28 cellular contexts compared by ENCODE assay signal in the genomic region with DNA sequence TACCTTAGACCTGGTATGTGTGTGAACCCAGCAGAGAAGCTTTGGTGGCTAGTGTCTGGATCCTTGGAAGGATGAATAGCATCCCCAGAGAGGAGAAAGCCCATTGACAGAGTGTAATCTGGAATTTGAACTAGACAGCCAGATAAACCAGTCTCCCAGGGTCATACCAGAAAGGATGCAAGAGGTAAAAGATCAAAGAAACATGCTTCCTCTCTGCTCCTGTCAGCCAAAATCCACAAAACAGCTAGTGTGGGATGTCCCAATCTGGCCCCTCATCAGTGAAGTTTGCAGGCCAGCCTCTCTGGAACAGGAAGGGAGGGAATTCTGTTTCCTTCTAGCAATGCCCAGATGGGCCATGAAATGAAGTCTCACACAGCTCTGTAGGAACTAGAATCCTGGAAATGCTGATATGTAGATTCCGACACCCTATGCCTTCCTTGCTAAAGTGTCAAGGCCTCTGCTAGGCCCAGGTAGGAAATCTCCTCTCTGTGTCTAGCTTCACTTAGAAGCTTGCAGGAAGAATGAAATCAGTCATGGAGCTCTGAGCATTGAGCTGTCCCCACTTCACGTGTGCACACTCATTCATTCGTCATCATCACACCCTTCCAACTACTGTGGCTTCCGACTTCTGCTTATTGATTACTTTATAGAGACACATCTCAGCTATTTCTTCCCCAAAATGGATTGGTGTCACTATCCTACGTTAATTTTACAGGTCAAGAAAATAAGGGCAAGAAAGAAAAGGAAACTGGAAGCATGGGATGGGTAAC. TPM values are rescaled to one million over a fixed set of nuclear protein-coding genes. Genes with fewer than 3 reads are reported as not detected.
DNase-seq lines count a peak whose midpoint lies in the region; ATAC-seq, FAIRE-seq and TF ChIP-seq lines count a peak whose summit lies in the region.
"Had no signal": no experiment of that assay in that cellular context is flagged by ENCODE, and none has a peak within 500 bp of the region (broad histone marks: within the 10 kb centered on the region; RNA-seq: fewer than 3 reads in every experiment).

No MANE protein-coding gene starts in this region.

- H3K4me1 ChIP-seq in heart right ventricle = no peaks in the 10 kb centered on the region
- H3K4me1 ChIP-seq: suprapubic skin had no signal

- TF ChIP-seq CTCF in heart right ventricle (IDR thresholded peaks at IDR 0.05) = no peak
- TF ChIP-seq CTCF in bronchial epithelial cell (IDR thresholded peaks at IDR 0.05; ENCODE audit: insufficient read depth, low read length, severe bottlenecking) = no peak

- H3K9me3 ChIP-seq in heart right ventricle = no peaks in the 10 kb centered on the region
- H3K9me3 ChIP-seq: heart left ventricle, SJSA1, suprapubic skin had no signal

- no peak for FAIRE-seq in bronchial epithelial cell (lab: Jason Lieb, UNC)
- FAIRE-seq: K562 had no signal

- DNase-seq in heart right ventricle = no peak
- DNase-seq in left cardiac atrium = no peak
- DNase-seq in bronchial epithelial cell (ENCODE audit: low read depth) = peak; percentile 43
- peak; percentile 24 for DNase-seq in kidney tubule cell (ENCODE audit: low spot score)
- no peak for DNase-seq in stimulated activated CD8-positive, alpha-beta memory T cell treated with anti-CD3 and anti-CD28 coated beads, Interleukin-4, amount 100 ng/mL, for 48 hours
- DNase-seq in caudate nucleus (lab: John Stamatoyannopoulos, UW) = no peak
- DNase-seq in NCI-H2171 treated with DMSO at 0.1 percent for 48 hours (lab: John Stamatoyannopoulos, UW) = no peak
- DNase-seq in activated T-cell treated with anti-CD3 and anti-CD28 coated beads for 4 hours = no peak
- DNase-seq: activated effector memory CD4-positive, alpha-beta T cell treated with anti-CD3 and anti-CD28 coated beads, Interleukin-2, amount 50 U/mL, for 16 hours; activated naive CD8-positive, alpha-beta T cell treated with anti-CD3 and anti-CD28 coated beads, Interleukin-2, amount 10 ng/mL, durations not matched to agents 7 days and 5 days; AML-193; CD4-positive, alpha-beta memory T cell; dorsolateral prefrontal cortex; GOT3; heart left ventricle; left colon; NCI-H1105; NCI-H187 treated with DMSO at 0.1 percent for 48 hours; NCI-H524 treated with DMSO at 0.1 percent for 48 hours; posterior cingulate gyrus; right cardiac atrium; RPMI8226; stimulated activated CD4-positive, alpha-beta T cell treated with anti-CD3 and anti-CD28 coated beads, Interleukin-12 subunit alpha, Interleukin-12 subunit beta, amount 100 ng/mL, for 4 hours; stimulated activated CD4-positive, alpha-beta T cell treated with anti-CD3 and anti-CD28 coated beads, Interleukin-4, amount 100 ng/mL, for 24 hours had no signal

- WGBS in heart right ventricle, 2 donors = 71 to 74% methylated on average over 5 of the region's 5 CpGs

- ATAC-seq in heart right ventricle (peak in 6 of 8 donors; percentile 29 to 72 (median 42)), left cardiac atrium (no peak)
- ATAC-seq: K562; left colon; right cardiac atrium; stimulated activated memory B cell treated with anti-CD40 and anti-IgM and Interleukin-4, amounts not matched to agents 10 μg/mL and 1 μg/mL and 100 μg/mL, for 72 hours had no signal

- H3K36me3 ChIP-seq in heart right ventricle (no peaks in the 10 kb centered on the region), bronchial epithelial cell (ENCODE audit: control insufficient read depth, insufficient read depth, low read length) (no peaks in the 10 kb centered on the region)
- H3K36me3 ChIP-seq: heart left ventricle, suprapubic skin had no signal

- H3K4me3 ChIP-seq in heart right ventricle = no peak overlapping the region
- no peak overlapping the region for H3K4me3 ChIP-seq in bronchial epithelial cell (ENCODE audit: low read depth, low read length)
- H3K4me3 ChIP-seq: dorsolateral prefrontal cortex, heart left ventricle, K562, SJSA1, suprapubic skin had no signal

- intact Hi-C loops in heart right ventricle (cut with DNase I) (loop anchor here in 1 of 10 donors (1.0 kb wide), 1 partner anchor 22 kb away; no protein-coding TSS in a partner anchor), left cardiac atrium (cut with DNase I) (no loop called here)

- H3K27ac ChIP-seq in heart right ventricle = no peak overlapping the region
- no peak overlapping the region for H3K27ac ChIP-seq in caudate nucleus (ENCODE audit: low read depth, low read length)
- H3K27ac ChIP-seq: dorsolateral prefrontal cortex, heart left ventricle, SJSA1, suprapubic skin had no signal

- no peaks in the 10 kb centered on the region for H3K27me3 ChIP-seq in heart right ventricle
- no peaks in the 10 kb centered on the region for H3K27me3 ChIP-seq in bronchial epithelial cell (ENCODE audit: control insufficient read depth, insufficient read depth, low read length)
- H3K27me3 ChIP-seq: heart left ventricle, SJSA1, suprapubic skin had no signal

RNA-seq across cellular contexts. Expression of gene EVA1A, which starts 38.0 kb away (rescaled TPM):
- 1 to 10 TPM in 4 of 10 donors, under 1 TPM in 6; 0.17 to 3.4 (median 0.99) TPM for total RNA-seq in heart right ventricle
- polyA plus RNA-seq in heart right ventricle = 1 to 10 TPM in 1 of 2 donors, under 1 TPM in 1; 0.73 to 1.8 TPM
- under 1 TPM; 0.44 to 0.84 TPM for total RNA-seq in left cardiac atrium
- 4.6 and 5.8 TPM in 2 replicates for total RNA-seq in bronchial epithelial cell
- total RNA-seq: activated naive CD8-positive, alpha-beta T cell treated with anti-CD3 and anti-CD28 coated beads, Interleukin-2, amount 10 ng/mL, durations not matched to agents 7 days and 5 days; CD4-positive, alpha-beta memory T cell; K562 had no signal
- polyA plus RNA-seq: CD4-positive, alpha-beta memory T cell; K562 had no signal

Comparison
In these comparisons a context has a peak if more than half of its experiments do, and no peak if none do; other contexts are left out.
1. ATAC-seq: peak in heart right ventricle (6 of 8); none in left cardiac atrium (0 of 2).
2. DNase-seq: peak in bronchial epithelial cell (single experiment) and kidney tubule cell (single experiment); none in heart right ventricle (0 of 2), left cardiac atrium (single experiment), stimulated activated CD8-positive, alpha-beta memory T cell treated with anti-CD3 and anti-CD28 coated beads, Interleukin-4, amount 100 ng/mL, for 48 hours (single experiment), caudate nucleus (0 of 61), NCI-H2171 treated with DMSO at 0.1 percent for 48 hours (single experiment) and activated T-cell treated with anti-CD3 and anti-CD28 coated beads for 4 hours (single experiment).